Comparison of ENCODE assay signal across 10 cellular contexts in genomic region chr17:55496094-55496881, GRCh38. TPM values are rescaled to one million over a fixed set of nuclear protein-coding genes. Genes with fewer than 3 reads are reported as not detected.
DNase-seq lines count a peak whose midpoint lies in the region; ATAC-seq lines count a peak whose summit lies in the region.
"Had no signal": no experiment of that assay in that cellular context is flagged by ENCODE, and none has a peak within 500 bp of the region (broad histone marks: within the 10 kb centered on the region; RNA-seq: fewer than 3 reads in every experiment).

No MANE protein-coding gene starts in this region.

- H3K4me3 Mint-ChIP-seq in CD4-positive, alpha-beta memory T cell = no peak overlapping the region
- H3K4me3 Mint-ChIP-seq: activated CD4-positive, alpha-beta T cell treated with anti-CD3 and anti-CD28 coated beads, Interleukin-2, amount 10 ng/mL, durations not matched to agents 7 days and 5 days had no signal

- WGBS in trophoblast cell (ENCODE audit: extremely low coverage, insufficient coverage, insufficient read length) = no CpG with 5 or more reads among the region's 8 CpGs

- peak overlapping the region; percentile 7 for H2BK120ac ChIP-seq in trophoblast cell (ENCODE audit: insufficient read depth, low read length, poor library complexity)

- H3K36me3 ChIP-seq in trophoblast cell (ENCODE audit: control insufficient read depth in 1 of 2, insufficient read depth in 2 of 2, low read length in 2 of 2) = no peaks in the 10 kb centered on the region
- H3K36me3 ChIP-seq in CD4-positive, alpha-beta memory T cell (ENCODE audit: insufficient read depth, low read length) = no peaks in the 10 kb centered on the region
- H3K36me3 ChIP-seq: cardiac muscle cell had no signal

- no peak for ATAC-seq in HG02938 (IDR thresholded peaks at IDR 0.05; ENCODE audit: unreplicated experiment)
- no peak for ATAC-seq in GM21515 (IDR thresholded peaks at IDR 0.05; ENCODE audit: unreplicated experiment)

- DNase-seq in ELR (ENCODE audit: low read depth) (peak; percentile 27), OCI-M1 (lab: John Stamatoyannopoulos, UW) (peak; percentile 94), fibroblast of peridontal ligament (ENCODE audit: extremely low read depth) (peak; percentile 27), trophoblast cell (peak; percentile 74 to 98)
- DNase-seq in activated CD4-positive, alpha-beta T cell treated with anti-CD3 and anti-CD28 coated beads for 48 hours = no peak
- no peak for DNase-seq in CD4-positive, alpha-beta memory T cell
- DNase-seq: activated CD4-positive, alpha-beta T cell treated with anti-CD3 and anti-CD28 coated beads, Interleukin-2, amount 10 ng/mL, durations not matched to agents 7 days and 5 days had no signal

- no peak overlapping the region for H3K23ac ChIP-seq in trophoblast cell (ENCODE audit: low read length)

- H3K4me1 ChIP-seq in trophoblast cell (ENCODE audit: control insufficient read depth in 1 of 2, insufficient read depth in 2 of 2, low read length in 2 of 2) = peaks cover 5% of the 10 kb centered on the region in 2 experiments
- no peaks in the 10 kb centered on the region for H3K4me1 ChIP-seq in CD4-positive, alpha-beta memory T cell (ENCODE audit: insufficient read depth, low read length)

- H4K91ac ChIP-seq in trophoblast cell (ENCODE audit: low read depth, low read length) = no peak overlapping the region

- H3K14ac ChIP-seq in trophoblast cell (ENCODE audit: low read length) = no peak overlapping the region

- H3K79me1 ChIP-seq in trophoblast cell (ENCODE audit: low read length) = no peaks in the 10 kb centered on the region

- intact Hi-C loops in CD4-positive, alpha-beta memory T cell (cut with micrococcal nuclease) = no loop called here

- peaks cover 0 to 7% of the 10 kb centered on the region in 2 donors for H3K27me3 Mint-ChIP-seq in CD4-positive, alpha-beta memory T cell

- no peaks in the 10 kb centered on the region for H3K4me1 Mint-ChIP-seq in CD4-positive, alpha-beta memory T cell
- H3K4me1 Mint-ChIP-seq: activated CD4-positive, alpha-beta T cell treated with anti-CD3 and anti-CD28 coated beads, Interleukin-2, amount 10 ng/mL, durations not matched to agents 7 days and 5 days had no signal

- H4K8ac ChIP-seq in trophoblast cell (ENCODE audit: low read depth, low read length) = no peak overlapping the region

- H3K9me3 Mint-ChIP-seq in CD4-positive, alpha-beta memory T cell = no peaks in the 10 kb centered on the region
- H3K9me3 Mint-ChIP-seq: activated CD4-positive, alpha-beta T cell treated with anti-CD3 and anti-CD28 coated beads, Interleukin-2, amount 10 ng/mL, durations not matched to agents 7 days and 5 days had no signal

- no peaks in the 10 kb centered on the region for H3K27me3 ChIP-seq in trophoblast cell (ENCODE audit: insufficient read depth, low read length)
- no peaks in the 10 kb centered on the region for H3K27me3 ChIP-seq in CD4-positive, alpha-beta memory T cell (ENCODE audit: insufficient read depth, low read length)
- H3K27me3 ChIP-seq: cardiac muscle cell had no signal

- no peak overlapping the region for H2BK12ac ChIP-seq in trophoblast cell (ENCODE audit: low read length)

- POLR2A ChIA-PET in CD4-positive, alpha-beta memory T cell (lab: Charles Lee; ENCODE audit: partially characterized antibody) = no interaction called here

- no peaks in the 10 kb centered on the region for H3K79me2 ChIP-seq in trophoblast cell (ENCODE audit: control insufficient read depth, insufficient read depth, low read length, poor library complexity)

- H2AK5ac ChIP-seq in trophoblast cell (ENCODE audit: low read length) = no peak overlapping the region

- H3K4me3 ChIP-seq in trophoblast cell (ENCODE audit: low read depth, low read length) = no peak overlapping the region
- H3K4me3 ChIP-seq in CD4-positive, alpha-beta memory T cell (ENCODE audit: low read length in 2 of 2) = no peak overlapping the region
- H3K4me3 ChIP-seq: cardiac muscle cell had no signal

- no peak overlapping the region for H3K4ac ChIP-seq in trophoblast cell (ENCODE audit: low read depth, low read length)

- H3K4me2 ChIP-seq in trophoblast cell (ENCODE audit: low read length) = no peak overlapping the region

- no peaks in the 10 kb centered on the region for H3K9me3 ChIP-seq in trophoblast cell (ENCODE audit: insufficient read depth, low read depth, low read length)
- H3K9me3 ChIP-seq in CD4-positive, alpha-beta memory T cell (ENCODE audit: control insufficient read depth in 1 of 2, low read length in 2 of 2) = no peaks in the 10 kb centered on the region

- H2BK5ac ChIP-seq in trophoblast cell (ENCODE audit: low read depth, low read length, poor library complexity) = no peak overlapping the region

- no peak overlapping the region for H4K12ac ChIP-seq in trophoblast cell (ENCODE audit: low read depth, low read length)

- no peak overlapping the region for H3K18ac ChIP-seq in trophoblast cell (ENCODE audit: low read length)

- no peaks in the 10 kb centered on the region for H3K36me3 Mint-ChIP-seq in CD4-positive, alpha-beta memory T cell

- H3K27ac Mint-ChIP-seq in CD4-positive, alpha-beta memory T cell = no peak overlapping the region
- H3K27ac Mint-ChIP-seq: activated CD4-positive, alpha-beta T cell treated with anti-CD3 and anti-CD28 coated beads, Interleukin-2, amount 10 ng/mL, durations not matched to agents 7 days and 5 days had no signal

- CTCF ChIA-PET in CD4-positive, alpha-beta memory T cell (lab: Charles Lee; ENCODE audit: partially characterized antibody) = no interaction called here

- no peak overlapping the region for H2AFZ ChIP-seq in trophoblast cell (ENCODE audit: insufficient read depth, low read length, poor library complexity)

- no peak overlapping the region for H3K9ac ChIP-seq in trophoblast cell (ENCODE audit: low read length)

- H3K27ac ChIP-seq in trophoblast cell (ENCODE audit: low read depth, low read length) = no peak overlapping the region
- no peak overlapping the region for H3K27ac ChIP-seq in CD4-positive, alpha-beta memory T cell (ENCODE audit: low read depth, low read length)
- H3K27ac ChIP-seq: cardiac muscle cell had no signal

RNA-seq across cellular contexts. Expression of gene SMIM36, which starts 15.0 kb away (rescaled TPM):
- polyA plus RNA-seq in trophoblast cell (2013) = not detected in 2 replicates
- not detected for total RNA-seq in CD4-positive, alpha-beta memory T cell
- polyA plus RNA-seq in CD4-positive, alpha-beta memory T cell = not detected
- total RNA-seq: activated CD4-positive, alpha-beta T cell treated with anti-CD3 and anti-CD28 coated beads, Interleukin-2, amount 10 ng/mL, durations not matched to agents 7 days and 5 days; cardiac muscle cell had no signal
- polyA plus RNA-seq: cardiac muscle cell had no signal

Comparison
In these comparisons a context has a peak if more than half of its experiments do, and no peak if none do; other contexts are left out.
1. DNase-seq: peak in ELR (single experiment), OCI-M1 (single experiment), fibroblast of peridontal ligament (single experiment) and trophoblast cell (2 of 2); none in activated CD4-positive, alpha-beta T cell treated with anti-CD3 and anti-CD28 coated beads for 48 hours (single experiment) and CD4-positive, alpha-beta memory T cell (0 of 5).